26 cellular contexts compared by ENCODE assay signal in genomic region chr5:93154551-93154950, GRCh38.
"Had no signal": no experiment of that assay in that cellular context is flagged by ENCODE, and none has a peak within 500 bp of the region (broad histone marks: within the 10 kb centered on the region; RNA-seq: fewer than 3 reads in every experiment).

No MANE protein-coding gene starts in this region.

- H3K27me3 Mint-ChIP-seq: naive thymus-derived CD4-positive, alpha-beta T cell; natural killer cell treated with Interleukin-12 subunit alpha and Interleukin-12 subunit beta and Interleukin-15 and Interleukin-18, amount 100 ng/mL, for 72 hours; stimulated activated memory B cell treated with anti-CD40 and anti-IgM and Interleukin-4, amounts not matched to agents 10 μg/mL and 1 μg/mL and 100 μg/mL, for 72 hours; stimulated activated naive CD8-positive, alpha-beta T cell treated with anti-CD3 and anti-CD28 coated beads, Interleukin-15, amount 100 ng/mL, for 72 hours had no signal

- H3K4me1 ChIP-seq: left ventricle myocardium inferior, prostate gland, sigmoid colon, uterus had no signal

- H3K27ac Mint-ChIP-seq: immature natural killer cell; naive thymus-derived CD4-positive, alpha-beta T cell; natural killer cell treated with Interleukin-12 subunit alpha and Interleukin-12 subunit beta and Interleukin-15 and Interleukin-18, amount 100 ng/mL, for 72 hours; stimulated activated memory B cell treated with anti-CD40 and anti-IgM and Interleukin-4, amounts not matched to agents 10 μg/mL and 1 μg/mL and 100 μg/mL, for 72 hours; stimulated activated naive CD8-positive, alpha-beta T cell treated with anti-CD3 and anti-CD28 coated beads, Interleukin-15, amount 100 ng/mL, for 72 hours; type B pancreatic cell had no signal

- H3K4me3 Mint-ChIP-seq: immature natural killer cell; naive thymus-derived CD4-positive, alpha-beta T cell; natural killer cell treated with Interleukin-12 subunit alpha and Interleukin-12 subunit beta and Interleukin-15 and Interleukin-18, amount 100 ng/mL, for 72 hours; stimulated activated memory B cell treated with anti-CD40 and anti-IgM and Interleukin-4, amounts not matched to agents 10 μg/mL and 1 μg/mL and 100 μg/mL, for 72 hours; stimulated activated naive CD8-positive, alpha-beta T cell treated with anti-CD3 and anti-CD28 coated beads, Interleukin-15, amount 100 ng/mL, for 72 hours; type B pancreatic cell had no signal

- H3K27ac ChIP-seq: left ventricle myocardium inferior, ovary, prostate gland, sigmoid colon, tibial nerve, uterus had no signal

- H3K4me1 Mint-ChIP-seq: immature natural killer cell; naive thymus-derived CD4-positive, alpha-beta T cell; stimulated activated memory B cell treated with anti-CD40 and anti-IgM and Interleukin-4, amounts not matched to agents 10 μg/mL and 1 μg/mL and 100 μg/mL, for 72 hours; stimulated activated naive CD8-positive, alpha-beta T cell treated with anti-CD3 and anti-CD28 coated beads, Interleukin-15, amount 100 ng/mL, for 72 hours had no signal

- H3K27me3 ChIP-seq: ovary, sigmoid colon, tibial nerve, uterus had no signal

- H3K9me3 Mint-ChIP-seq: stimulated activated memory B cell treated with anti-CD40 and anti-IgM and Interleukin-4, amounts not matched to agents 10 μg/mL and 1 μg/mL and 100 μg/mL, for 72 hours; stimulated activated naive CD8-positive, alpha-beta T cell treated with anti-CD3 and anti-CD28 coated beads, Interleukin-15, amount 100 ng/mL, for 72 hours; type B pancreatic cell had no signal

- H3K9me3 ChIP-seq: left ventricle myocardium inferior, mucosa of descending colon, ovary, prostate gland, sigmoid colon, tibial nerve, uterus had no signal

- H3K4me3 ChIP-seq: left ventricle myocardium inferior, lung, mucosa of descending colon, ovary, prostate gland, sigmoid colon, smooth muscle cell, tibial nerve, uterus had no signal

- H3K36me3 ChIP-seq: left ventricle myocardium inferior, ovary, prostate gland, sigmoid colon, tibial nerve, uterus had no signal

- DNase-seq: hypothalamus; immature natural killer cell; islet precursor cell; left ventricle myocardium inferior; midbrain; mucosa of descending colon; naive thymus-derived CD4-positive, alpha-beta T cell; ovary; retina; right cardiac atrium; sigmoid colon; stimulated activated CD4-positive, alpha-beta T cell treated with anti-CD3 and anti-CD28 coated beads, Interleukin-1b, Interleukin-23, amount 100 ng/mL, for 48 hours; stimulated activated CD4-positive, alpha-beta T cell treated with anti-CD3 and anti-CD28 coated beads, Interleukin-2, amount 100 ng/mL, for 48 hours; stimulated activated CD4-positive, alpha-beta T cell treated with anti-CD3 and anti-CD28 coated beads, Interleukin-4, amount 100 ng/mL, for 4 hours; stimulated activated CD8-positive, alpha-beta memory T cell treated with anti-CD3 and anti-CD28 coated beads, Interleukin-4, amount 100 ng/mL, for 48 hours; stimulated activated naive CD4-positive, alpha-beta T cell treated with Interleukin-2 at 50 U/mL for 16 hours; stimulated activated naive CD8-positive, alpha-beta T cell treated with anti-CD3 and anti-CD28 coated beads, Interleukin-15, amount 100 ng/mL, for 72 hours; substantia nigra; uterus had no signal

- H3K36me3 Mint-ChIP-seq: immature natural killer cell; naive thymus-derived CD4-positive, alpha-beta T cell; natural killer cell treated with Interleukin-12 subunit alpha and Interleukin-12 subunit beta and Interleukin-15 and Interleukin-18, amount 100 ng/mL, for 72 hours; stimulated activated memory B cell treated with anti-CD40 and anti-IgM and Interleukin-4, amounts not matched to agents 10 μg/mL and 1 μg/mL and 100 μg/mL, for 72 hours; type B pancreatic cell had no signal

- H3K4me2 ChIP-seq: smooth muscle cell had no signal

- ATAC-seq: mucosa of descending colon; naive thymus-derived CD4-positive, alpha-beta T cell; natural killer cell treated with Interleukin-12 subunit alpha and Interleukin-12 subunit beta and Interleukin-15 and Interleukin-18, amount 100 ng/mL, for 72 hours; right cardiac atrium; stimulated activated memory B cell treated with anti-CD40 and anti-IgM and Interleukin-4, amounts not matched to agents 10 μg/mL and 1 μg/mL and 100 μg/mL, for 72 hours; stimulated activated naive CD8-positive, alpha-beta T cell treated with anti-CD3 and anti-CD28 coated beads, Interleukin-15, amount 100 ng/mL, for 72 hours had no signal
